In the genomic region with DNA sequence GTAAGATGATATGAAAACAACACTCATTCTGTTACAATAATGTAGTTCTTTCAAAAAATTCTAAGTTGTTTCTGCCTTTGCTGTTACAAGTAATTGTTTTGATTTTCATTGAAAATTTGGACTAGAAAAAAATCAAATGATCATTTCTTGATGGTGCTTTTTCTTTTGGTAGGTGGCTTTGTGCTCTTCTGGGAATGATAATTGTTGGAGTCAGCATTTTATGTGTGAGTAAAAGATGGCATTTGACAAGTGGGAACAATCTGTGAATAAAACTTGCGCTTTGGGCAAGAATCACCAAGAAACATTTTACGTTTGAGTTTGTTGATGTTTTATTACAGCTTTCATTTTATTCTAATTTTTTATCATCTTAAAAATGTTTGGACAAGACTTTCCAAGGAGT, we compare ENCODE assay signal across 29 cellular contexts. TPM values are rescaled to one million over a fixed set of nuclear protein-coding genes. Genes with fewer than 3 reads are reported as not detected.
DNase-seq lines count a peak whose midpoint lies in the region; ATAC-seq, FAIRE-seq and TF ChIP-seq lines count a peak whose summit lies in the region.
"Had no signal": no experiment of that assay in that cellular context is flagged by ENCODE, and none has a peak within 500 bp of the region (broad histone marks: within the 10 kb centered on the region; RNA-seq: fewer than 3 reads in every experiment).

No MANE protein-coding gene starts in this region.

- BruUV-seq in HepG2 (replicated peaks; lab: Mats Ljungman, UMichigan) (no TSS peak), K562 (replicated peaks; lab: Mats Ljungman, UMichigan) (no TSS peak)

- CTCF ChIA-PET in HepG2 (lab: Yijun Ruan, JAX; ENCODE audit: low intra/inter-chr PET ratio, low total read pairs): no interaction called here
- CTCF ChIA-PET in K562 (lab: Yijun Ruan, JAX; ENCODE audit: low intra/inter-chr PET ratio): no interaction called here

- no peak overlapping the region for H2AFZ ChIP-seq in HepG2 (ENCODE audit: low read length)
- H2AFZ ChIP-seq in K562 (ENCODE audit: low read depth, low read length): peak overlapping the region; percentile 47
- H2AFZ ChIP-seq in osteoblast (ENCODE audit: low read length): no peak overlapping the region

- no peak for TF ChIP-seq POLR2A in HepG2 (IDR thresholded peaks at IDR 0.05; ENCODE audit: insufficient read depth in 1 of 2, low read depth in 2 of 2, low read length in 2 of 2)
- TF ChIP-seq POLR2A in right lobe of liver (IDR thresholded peaks at IDR 0.05): no peak
- no peak for TF ChIP-seq POLR2A in K562 (conservative IDR thresholded peaks at IDR 0.05)

- no peaks in the 10 kb centered on the region for H3K79me2 ChIP-seq in HepG2 (ENCODE audit: insufficient read depth, low read length)
- no peaks in the 10 kb centered on the region for H3K79me2 ChIP-seq in K562 (ENCODE audit: control insufficient read depth, insufficient read depth, low read length)
- H3K79me2 ChIP-seq in osteoblast (ENCODE audit: insufficient read depth, low read length): no peaks in the 10 kb centered on the region

- H3K4me1 ChIP-seq in HepG2 (ENCODE audit: insufficient read depth, low read length) (peaks cover 38% of the 10 kb centered on the region), right lobe of liver (no peaks in the 10 kb centered on the region), K562 (replicated peaks in 1 of 2; ENCODE audit: control insufficient read depth in 2 of 2, insufficient read depth in 2 of 2, low read length in 2 of 2) (peaks cover 5 to 24% of the 10 kb centered on the region in 2 experiments; a peak in 4 of 5 replicates), osteoblast (ENCODE audit: insufficient read depth, low read length) (no peaks in the 10 kb centered on the region)
- H3K4me1 ChIP-seq: BLaER1 had no signal

- H3K9ac ChIP-seq in HepG2 (ENCODE audit: insufficient read depth, low read depth, low read length): no peak overlapping the region
- no peak overlapping the region for H3K9ac ChIP-seq in K562 (ENCODE audit: insufficient read depth in 1 of 2, low read depth in 2 of 2, low read length in 2 of 2)
- H3K9ac ChIP-seq: BLaER1 had no signal

- 57% methylated on average over 2 of the region's 2 CpGs for WGBS in HepG2 (ENCODE audit: low lambda C conversion rate)
- WGBS in right lobe of liver (ENCODE audit: insufficient coverage, low coverage, low lambda C conversion rate, missing lambda C conversion rate): 86% methylated on average over 2 of the region's 2 CpGs
- 51% methylated on average over 2 of the region's 2 CpGs for WGBS in K562 (ENCODE audit: insufficient coverage, low coverage, missing lambda C conversion rate)

- POLR2A ChIA-PET in HepG2 (lab: Yijun Ruan, JAX) (no interaction called here), K562 (lab: Yijun Ruan, JAX) (interaction anchor here (0.7 to 3.9 kb wide), 3 partner anchors 8 to 15 kb away, joined by 3 to 14 read pairs (median 3); no protein-coding TSS in a partner anchor)

- TF ChIP-seq EP300 in HepG2 (IDR thresholded peaks at IDR 0.05; ENCODE audit: low read depth in 2 of 2, low read length in 2 of 2) (no peak), HepG2 (CRISPR knock-in tag; IDR thresholded peaks at IDR 0.05; ENCODE audit: borderline replicate concordance) (no peak), K562 (IDR thresholded peaks at IDR 0.05; ENCODE audit: low read length) (no peak)

- DNase-seq in HepG2 (ENCODE audit: low spot score): no peak
- DNase-seq in right lobe of liver: no peak
- no peak for DNase-seq in K562 (ENCODE audit: extremely low read depth in 1 of 4, low spot score in 3 of 4)
- DNase-seq in osteoblast (ENCODE audit: insufficient read length, low spot score, missing footprints): peak; percentile 53
- no peak for DNase-seq in cerebellum (ENCODE audit: low spot score)
- DNase-seq: ACHN; BE2C; C1 segment of cervical spinal cord; CD4-positive, CD25-positive, alpha-beta regulatory T cell; CD8-positive, alpha-beta memory T cell; COR-L47; DMS 273 treated with DMSO at 0.1 percent for 48 hours; DMS153; DMS53; DMS79; EL; GDM1 had no signal

- TF ChIP-seq CTCF in HepG2 (CRISPR knock-in tag; IDR thresholded peaks at IDR 0.05): no peak
- TF ChIP-seq CTCF in right lobe of liver (IDR thresholded peaks at IDR 0.05): no peak
- TF ChIP-seq CTCF in K562 (IDR thresholded peaks at IDR 0.05 in 2 of 3, conservative IDR thresholded peaks at IDR 0.05 in 1 of 3; ENCODE audit: insufficient read depth in 2 of 3, low read depth in 1 of 3, low read length in 3 of 3): no peak
- TF ChIP-seq CTCF in osteoblast (IDR thresholded peaks at IDR 0.05; ENCODE audit: extremely low read depth, low read depth, low read length): no peak

- no peak overlapping the region for H3K4me3 ChIP-seq in HepG2 (replicated peaks in 1 of 3; ENCODE audit: insufficient read depth in 1 of 3, low read depth in 2 of 3, low read length in 3 of 3)
- H3K4me3 ChIP-seq in right lobe of liver: no peak overlapping the region
- H3K4me3 ChIP-seq in K562: no peak overlapping the region
- no peak overlapping the region for H3K4me3 ChIP-seq in osteoblast (ENCODE audit: insufficient read depth, low read length)
- H3K4me3 ChIP-seq: BLaER1, GM12878 had no signal

- H3K27me3 ChIP-seq in HepG2 (ENCODE audit: control insufficient read depth in 1 of 2, insufficient read depth in 2 of 2, low read length in 2 of 2): peaks cover 0 to 10% of the 10 kb centered on the region in 2 experiments; a peak in 1 of 5 replicates
- no peaks in the 10 kb centered on the region for H3K27me3 ChIP-seq in right lobe of liver
- H3K27me3 ChIP-seq in K562 (ENCODE audit: control insufficient read depth in 2 of 2, insufficient read depth in 2 of 2, low read length in 2 of 2): peaks cover 0 to 2% of the 10 kb centered on the region in 2 experiments; a peak in 1 of 5 replicates
- peaks cover 7% of the 10 kb centered on the region for H3K27me3 ChIP-seq in osteoblast (ENCODE audit: insufficient read depth, low read length)
- H3K27me3 ChIP-seq: BE2C, BLaER1 had no signal

- TF ChIP-seq RAD21 in HepG2 (CRISPR knock-in tag; IDR thresholded peaks at IDR 0.05) (no peak), K562 (CRISPR knock-in tag; conservative IDR thresholded peaks at IDR 0.05 in 1 of 2, IDR thresholded peaks at IDR 0.05 in 1 of 2) (no peak)

- intact Hi-C loops in HepG2 (cut with micrococcal nuclease; ENCODE audit: unreplicated experiment): no loop called here
- intact Hi-C loops in right lobe of liver (cut with DNase I): no loop called here
- intact Hi-C loops in K562 (cut with micrococcal nuclease): no loop called here

- no peak overlapping the region for H3K4me2 ChIP-seq in HepG2 (ENCODE audit: low read depth, low read length)
- no peak overlapping the region for H3K4me2 ChIP-seq in K562 (ENCODE audit: insufficient read depth, low read length)
- no peak overlapping the region for H3K4me2 ChIP-seq in osteoblast (ENCODE audit: insufficient read depth, low read length)
- H3K4me2 ChIP-seq: BLaER1 had no signal

- ATAC-seq in HepG2: no peak
- no peak for ATAC-seq in right lobe of liver
- no peak for ATAC-seq in K562
- ATAC-seq in HG03460 (IDR thresholded peaks at IDR 0.05; ENCODE audit: unreplicated experiment): no peak
- ATAC-seq in GM21786 (IDR thresholded peaks at IDR 0.05; ENCODE audit: unreplicated experiment): no peak
- ATAC-seq: GM12878 had no signal

- H3K27ac ChIP-seq in HepG2 (ENCODE audit: extremely low read length, insufficient read depth, low read length) (no peak overlapping the region), right lobe of liver (no peak overlapping the region), KOPT-K1 (ENCODE audit: low read depth, low read length, poor library complexity, severe bottlenecking) (peak overlapping the region; percentile 82), K562 (ENCODE audit: extremely low read depth, low read depth, low read length) (no peak overlapping the region), osteoblast (ENCODE audit: low read depth, low read length) (no peak overlapping the region)
- H3K27ac ChIP-seq: 22Rv1, BLaER1 had no signal

- no peaks in the 10 kb centered on the region for H3K9me1 ChIP-seq in K562 (ENCODE audit: control insufficient read depth, insufficient read depth, low read length)

- H4K20me1 ChIP-seq in HepG2 (ENCODE audit: insufficient read depth, low read length) (no peaks in the 10 kb centered on the region), K562 (replicated peaks; ENCODE audit: control insufficient read depth, insufficient read depth, low read length) (no peaks in the 10 kb centered on the region), osteoblast (ENCODE audit: insufficient read depth, low read length) (no peaks in the 10 kb centered on the region)
- H4K20me1 ChIP-seq: BLaER1 had no signal

- H3K9me3 ChIP-seq in HepG2 (ENCODE audit: low read length) (no peaks in the 10 kb centered on the region), right lobe of liver (no peaks in the 10 kb centered on the region), KOPT-K1 (ENCODE audit: insufficient read depth, low read length, poor library complexity, severe bottlenecking) (no peaks in the 10 kb centered on the region), K562 (replicated peaks; ENCODE audit: control insufficient read depth, insufficient read depth, low read depth, low read length) (no peaks in the 10 kb centered on the region), osteoblast (ENCODE audit: low read depth, low read length) (no peaks in the 10 kb centered on the region)
- H3K9me3 ChIP-seq: BE2C, BLaER1 had no signal

- in situ Hi-C loops in HepG2 (cut with HindIII; ENCODE audit: extremely low pct_ligation_motif_present, low pct_unique_long_range_greater_than_20kb): no loop called here
- in situ Hi-C loops in K562 (cut with MboI): no loop called here

- no peak for FAIRE-seq in HepG2 (lab: Jason Lieb, UNC)
- FAIRE-seq in K562 (lab: Jason Lieb, UNC): no peak
- FAIRE-seq: GM12878, GM12892, GM18507, GM19239 had no signal

- H3K36me3 ChIP-seq in HepG2 (replicated peaks in 1 of 2; ENCODE audit: control insufficient read depth in 1 of 2, insufficient read depth in 2 of 2, low read length in 2 of 2): no peaks in the 10 kb centered on the region
- H3K36me3 ChIP-seq in right lobe of liver: no peaks in the 10 kb centered on the region
- H3K36me3 ChIP-seq in KOPT-K1 (ENCODE audit: insufficient read depth, low read length): peaks cover 28% of the 10 kb centered on the region
- H3K36me3 ChIP-seq in K562 (ENCODE audit: control insufficient read depth, insufficient read depth, low read length): no peaks in the 10 kb centered on the region
- H3K36me3 ChIP-seq in osteoblast (ENCODE audit: insufficient read depth, low read length): no peaks in the 10 kb centered on the region
- H3K36me3 ChIP-seq: BE2C, BLaER1 had no signal

RNA-seq across cellular contexts. Expression of gene SLC18A2, which starts 25.9 kb away (rescaled TPM):
- not detected in 2 replicates for total RNA-seq in HepG2 (2016; rRNA removed; fragmentation: Illumina TruSeq; extraction: Trizol)
- not detected in 2 replicates for total RNA-seq in HepG2 (2016; cell fraction: cytosol; rRNA removed; fragmentation: Illumina TruSeq; extraction: Trizol; ENCODE audit: low read depth)
- not detected in 2 replicates for total RNA-seq in HepG2 (2016; cell fraction: insoluble cytoplasmic fraction; rRNA removed; fragmentation: Illumina TruSeq; extraction: Trizol)
- total RNA-seq in HepG2 (2016; cell fraction: membrane; rRNA removed; fragmentation: Illumina TruSeq; extraction: Trizol): not detected in 2 replicates
- not detected in 2 replicates for total RNA-seq in HepG2 (2016; cell fraction: nucleus; rRNA removed; fragmentation: Illumina TruSeq; extraction: Trizol)
- polyA plus RNA-seq in HepG2 (2011; rRNA removed): not detected in 2 replicates
- polyA plus RNA-seq in HepG2 (2011; cell fraction: cytosol; rRNA removed): not detected in 2 replicates
- polyA plus RNA-seq in HepG2 (2011; cell fraction: nucleus; rRNA removed): not detected in 2 replicates
- not detected in 2 replicates for polyA plus RNA-seq in HepG2 (2012)
- polyA plus RNA-seq in HepG2 (2016; cell fraction: cytosol; fragmentation: Illumina TruSeq; extraction: Trizol; ENCODE audit: low read depth): not detected in 2 replicates
- polyA plus RNA-seq in HepG2 (2016; cell fraction: insoluble cytoplasmic fraction; fragmentation: Illumina TruSeq; extraction: Trizol; ENCODE audit: low read depth): not detected in 2 replicates
- polyA plus RNA-seq in HepG2 (2016; cell fraction: membrane; fragmentation: Illumina TruSeq; extraction: Trizol; ENCODE audit: low read depth): not detected in 2 replicates
- polyA plus RNA-seq in HepG2 (2016; cell fraction: nucleus; fragmentation: Illumina TruSeq; extraction: Trizol; ENCODE audit: insufficient read depth, low read depth): not detected in 2 replicates
- not detected in 2 replicates for polyA minus RNA-seq in HepG2 (2011; rRNA and poly(A)+ RNA removed; ENCODE audit: low replicate concordance)
- not detected in 2 replicates for polyA minus RNA-seq in HepG2 (2011; cell fraction: cytosol; rRNA and poly(A)+ RNA removed)
- not detected in 2 replicates for polyA minus RNA-seq in HepG2 (2011; cell fraction: nucleus; rRNA and poly(A)+ RNA removed)
- total RNA-seq in right lobe of liver: 1 to 10 TPM in 1 of 6 experiments, under 1 TPM in 5; 0.04 to 1.1 (median 0.20) TPM
- total RNA-seq in K562 (2011; cell fraction: chromatin; rRNA removed; ENCODE audit: low replicate concordance): not detected in 2 replicates
- total RNA-seq in K562 (2011; cell fraction: nucleolus; rRNA removed): not detected in 2 replicates
- not detected in 2 replicates for total RNA-seq in K562 (2011; cell fraction: nucleoplasm; rRNA removed)
- total RNA-seq in K562 (2014; rRNA removed): 0.05 and 0.37 TPM in 2 replicates
- 0.40 and 0.45 TPM in 2 replicates for total RNA-seq in K562 (2014; rRNA removed; fragmentation: Illumina TruSeq; extraction: Trizol)
- 0.87 and 1.1 TPM in 2 replicates for total RNA-seq in K562 (2015; rRNA removed; fragmentation: Illumina TruSeq; extraction: Trizol)
- 0.40 and 0.45 TPM in 2 replicates for total RNA-seq in K562 (2021)
- 0.03 and 0.07 TPM in 2 replicates for polyA plus RNA-seq in K562 (2011; rRNA removed)
- 0.01 TPM in 1 of 2 replicates, not detected in the other for polyA plus RNA-seq in K562 (2011; cell fraction: cytosol; rRNA removed)
- polyA plus RNA-seq in K562 (2011; cell fraction: nucleus; rRNA removed): 0.03 and 0.04 TPM in 2 replicates
- polyA plus RNA-seq in K562 (2012): 3.2 and 3.7 TPM in 2 replicates
- polyA plus RNA-seq in K562 (2014; fragmentation: Illumina TruSeq; extraction: Trizol): 0.22 and 0.49 TPM in 2 replicates
- polyA plus RNA-seq in K562 (2014; fragmentation: Nextera tagmentation; extraction: Ambion mirVana): 1 to 10 TPM; 3.8 to 5.4 TPM
- polyA plus RNA-seq in K562 (2014; rRNA removed): 0.05 and 0.25 TPM in 2 replicates
- polyA minus RNA-seq in K562 (2011; rRNA and poly(A)+ RNA removed): 0.03 and 0.07 TPM in 2 replicates
- polyA minus RNA-seq in K562 (2011; cell fraction: cytosol; rRNA and poly(A)+ RNA removed): not detected in 2 replicates
- polyA minus RNA-seq in K562 (2011; cell fraction: nucleus; rRNA and poly(A)+ RNA removed): 0.11 TPM in 1 of 2 replicates, not detected in the other
- total RNA-seq in osteoblast: under 0.01 TPM in 1 of 2 replicates, not detected in the other
- total RNA-seq in cerebellum: 6.5 TPM
- total RNA-seq: A172, Daoy, G401 had no signal

Comparison
In these comparisons a context has a peak if more than half of its experiments do, and no peak if none do; other contexts are left out.
1. Of the 241 proteins assayed by ChIP-seq in both HepG2 and K562: peak only in HepG2: none; only in K562: GABPA and MAFG; in both: MAFF and MAFK; in neither: 237.